ENCODE assay signal across 14 cellular contexts in genomic region chr9:112013261-112013660, GRCh38.
DNase-seq lines count a peak whose midpoint lies in the region; ATAC-seq, FAIRE-seq and TF ChIP-seq lines count a peak whose summit lies in the region.
"Had no signal": no experiment of that assay in that cellular context is flagged by ENCODE, and none has a peak within 500 bp of the region (broad histone marks: within the 10 kb centered on the region; RNA-seq: fewer than 3 reads in every experiment).

No MANE protein-coding gene starts in this region.

- dilution Hi-C loops in endothelial cell of umbilical vein (cut with MboI; ENCODE audit: extremely low pct_ligation_motif_present, low sequenced_read_pairs), result no loop called here

- CTCF ChIA-PET in PC-9 (lab: Charles Lee), result interaction anchor here (1.0 kb wide), 1 partner anchor 61 kb away, joined by 5 read pairs; no protein-coding TSS in a partner anchor
- CTCF ChIA-PET in endothelial cell of umbilical vein (lab: Charles Lee), result interaction anchor here (1.1 to 2.1 kb wide), 2 partner anchors 9 to 98 kb away, joined by 3 to 7 read pairs; no protein-coding TSS in a partner anchor

- FAIRE-seq in endothelial cell of umbilical vein (lab: Jason Lieb, UNC), result no peak

- intact Hi-C loops in PC-9 (cut with micrococcal nuclease; ENCODE audit: unreplicated experiment) (loop anchor here (2.0 kb wide), 2 partner anchors 18 to 62 kb away; no protein-coding TSS in a partner anchor), endothelial cell of umbilical vein (cut with micrococcal nuclease) (no loop called here), gastrocnemius medialis (cut with DNase I; ENCODE audit: low total_unique reads) (loop anchor here (2.0 to 5.0 kb wide), 2 partner anchors 54 to 59 kb away; no protein-coding TSS in a partner anchor)

- H3K36me3 ChIP-seq in PC-9 (ENCODE audit: low read depth) (no peaks in the 10 kb centered on the region), endothelial cell of umbilical vein (ENCODE audit: control insufficient read depth in 2 of 2, extremely low read depth in 1 of 2, insufficient read depth in 2 of 2, low read length in 2 of 2) (no peaks in the 10 kb centered on the region), gastrocnemius medialis (no peaks in the 10 kb centered on the region)

- DNase-seq in PC-9 (no peak), endothelial cell of umbilical vein (ENCODE audit: low read depth, low spot score) (no peak), gastrocnemius medialis (no peak), COLO668 (lab: John Stamatoyannopoulos, UW; ENCODE audit: unreplicated experiment) (no peak), SW480 (ENCODE audit: low spot score) (no peak)
- DNase-seq: activated CD8-positive, alpha-beta memory T cell treated with anti-CD3 and anti-CD28 coated beads, Interleukin-2, amount 50 U/mL, for 4 hours; DMS153; KG1; NCI-H446 treated with DMSO at 0.1 percent for 48 hours; right cardiac atrium; T-helper 2 cell had no signal

- H3F3A ChIP-seq in PC-9 (ENCODE audit: insufficient read depth, low read depth), result peaks cover 21% of the 10 kb centered on the region

- POLR2A ChIA-PET in PC-9 (lab: Charles Lee; ENCODE audit: unreplicated experiment) (no interaction called here), endothelial cell of umbilical vein (lab: Charles Lee) (no interaction called here)

- H2AFZ ChIP-seq in PC-9 (peak overlapping the region; percentile 66; the same call in 1 of the 2 replicates), endothelial cell of umbilical vein (ENCODE audit: low read depth, low read length) (peak overlapping the region; percentile 43)

- no peaks in the 10 kb centered on the region for H3K9me2 ChIP-seq in PC-9 (ENCODE audit: insufficient read depth)

- H3K27me3 ChIP-seq in PC-9 (ENCODE audit: insufficient read depth, low read depth) (no peaks in the 10 kb centered on the region), endothelial cell of umbilical vein (ENCODE audit: control insufficient read depth in 2 of 2, insufficient read depth in 2 of 2, low read length in 2 of 2) (no peaks in the 10 kb centered on the region), gastrocnemius medialis (no peaks in the 10 kb centered on the region)

- in situ Hi-C loops in gastrocnemius medialis (cut with MboI; ENCODE audit: low sequenced_read_pairs in 4 of 4), result loop anchor here in 1 of 4 donors (25.0 kb wide), 1 partner anchor 99 kb away; no protein-coding TSS in a partner anchor

- no peaks in the 10 kb centered on the region for H4K20me1 ChIP-seq in PC-9 (ENCODE audit: insufficient read depth)
- no peaks in the 10 kb centered on the region for H4K20me1 ChIP-seq in endothelial cell of umbilical vein (replicated peaks; ENCODE audit: control insufficient read depth, extremely low read depth, insufficient read depth, low read length)

- H3K9me3 ChIP-seq in PC-9 (ENCODE audit: insufficient read depth, low read depth) (no peaks in the 10 kb centered on the region), endothelial cell of umbilical vein (replicated peaks; ENCODE audit: control insufficient read depth, insufficient read depth, low read length) (no peaks in the 10 kb centered on the region), gastrocnemius medialis (no peaks in the 10 kb centered on the region)

- no peak for TF ChIP-seq POLR2A in endothelial cell of umbilical vein (IDR thresholded peaks at IDR 0.05; ENCODE audit: low read depth, low read length)
- no peak for TF ChIP-seq POLR2A in gastrocnemius medialis (IDR thresholded peaks at IDR 0.05)

- H3K9me1 ChIP-seq in endothelial cell of umbilical vein (replicated peaks; ENCODE audit: control insufficient read depth, extremely low read depth, insufficient read depth, low read length), result no peaks in the 10 kb centered on the region

- peak overlapping the region; percentile 91 for H3K27ac ChIP-seq in PC-9
- H3K27ac ChIP-seq in endothelial cell of umbilical vein (ENCODE audit: insufficient read depth, low read depth, low read length), result peak overlapping the region; percentile 95
- H3K27ac ChIP-seq in gastrocnemius medialis, result peak overlapping the region; percentile 59 to 85 (median 80)

- BruUV-seq in PC-9 (replicated peaks; lab: Mats Ljungman, UMichigan), result no TSS peak
- BruUV-seq in endothelial cell of umbilical vein (replicated peaks; lab: Mats Ljungman, UMichigan), result no TSS peak

- peak overlapping the region; percentile 68 for H3K4me2 ChIP-seq in PC-9
- H3K4me2 ChIP-seq in endothelial cell of umbilical vein (ENCODE audit: insufficient read depth, low read length), result no peak overlapping the region

- TF ChIP-seq CTCF in PC-9 (conservative IDR thresholded peaks at IDR 0.05) (no peak), endothelial cell of umbilical vein (IDR thresholded peaks at IDR 0.05; ENCODE audit: extremely low read depth in 1 of 2, insufficient read depth in 1 of 2, low read depth in 1 of 2, low read length in 2 of 2) (no peak), gastrocnemius medialis (IDR thresholded peaks at IDR 0.05 in 4 of 5, conservative IDR thresholded peaks at IDR 0.05 in 1 of 5) (no peak)

- H3K4me1 ChIP-seq in PC-9 (replicated peaks; ENCODE audit: insufficient read depth), result peaks cover 45% of the 10 kb centered on the region
- H3K4me1 ChIP-seq in endothelial cell of umbilical vein (ENCODE audit: control insufficient read depth, extremely low read depth, insufficient read depth, low read length), result peaks cover 22% of the 10 kb centered on the region
- peaks cover 18 to 25% of the 10 kb centered on the region in 2 donors for H3K4me1 ChIP-seq in gastrocnemius medialis

- H3K79me2 ChIP-seq in PC-9 (ENCODE audit: low read depth) (no peaks in the 10 kb centered on the region), endothelial cell of umbilical vein (ENCODE audit: control insufficient read depth, insufficient read depth, low read length) (no peaks in the 10 kb centered on the region)

- peak; percentile 18 for ATAC-seq in GM21360 (IDR thresholded peaks at IDR 0.05; ENCODE audit: unreplicated experiment)
- no peak for ATAC-seq in gastrocnemius medialis
- ATAC-seq in activated CD4-positive, CD25-positive, alpha-beta regulatory T cell treated with anti-CD3 and anti-CD28 coated beads, Interleukin-2, amount 50 U/mL, for 24 hours, result no peak
- ATAC-seq in HG02981 (IDR thresholded peaks at IDR 0.05; ENCODE audit: unreplicated experiment), result no peak

- H3K4me3 ChIP-seq in PC-9 (no peak overlapping the region), endothelial cell of umbilical vein (replicated peaks in 1 of 3; ENCODE audit: insufficient read depth in 1 of 3, low read depth in 1 of 3, low read length in 3 of 3) (no peak overlapping the region), gastrocnemius medialis (no peak overlapping the region)

- H3K9ac ChIP-seq in endothelial cell of umbilical vein (replicated peaks; ENCODE audit: extremely low read depth, insufficient read depth, low read length), result no peak overlapping the region

TF ChIP-seq in endothelial cell of umbilical vein, 7 proteins besides CTCF, POLR2A, EP300 and RAD21:
- no peak for TF ChIP-seq EZH2 (IDR thresholded peaks at IDR 0.05; ENCODE audit: borderline replicate concordance, low read depth, low read length, severe bottlenecking)
- TF ChIP-seq FOS (IDR thresholded peaks at IDR 0.05; ENCODE audit: borderline replicate concordance, insufficient read depth, low read length), result no peak
- TF ChIP-seq JUN (IDR thresholded peaks at IDR 0.05; ENCODE audit: borderline replicate concordance, insufficient read depth, insufficient read length, low read depth), result no peak
- TF ChIP-seq MYC (IDR thresholded peaks at IDR 0.05; ENCODE audit: low read depth, low read length), result no peak
- no peak for TF ChIP-seq POLR2AphosphoS5 (IDR thresholded peaks at IDR 0.05; ENCODE audit: insufficient read depth, low read depth, low read length)
- TF ChIP-seq GATA2 (IDR thresholded peaks at IDR 0.05; ENCODE audit: insufficient read depth, insufficient read length, low read depth, low read length), result no peak
- TF ChIP-seq MAX (IDR thresholded peaks at IDR 0.05; ENCODE audit: insufficient read depth, insufficient read length), result no peak
TF ChIP-seq in endothelial cell of umbilical vein: peak in this region for 0.
